ENCODE assay signal across 8 cellular contexts in the genomic region with DNA sequence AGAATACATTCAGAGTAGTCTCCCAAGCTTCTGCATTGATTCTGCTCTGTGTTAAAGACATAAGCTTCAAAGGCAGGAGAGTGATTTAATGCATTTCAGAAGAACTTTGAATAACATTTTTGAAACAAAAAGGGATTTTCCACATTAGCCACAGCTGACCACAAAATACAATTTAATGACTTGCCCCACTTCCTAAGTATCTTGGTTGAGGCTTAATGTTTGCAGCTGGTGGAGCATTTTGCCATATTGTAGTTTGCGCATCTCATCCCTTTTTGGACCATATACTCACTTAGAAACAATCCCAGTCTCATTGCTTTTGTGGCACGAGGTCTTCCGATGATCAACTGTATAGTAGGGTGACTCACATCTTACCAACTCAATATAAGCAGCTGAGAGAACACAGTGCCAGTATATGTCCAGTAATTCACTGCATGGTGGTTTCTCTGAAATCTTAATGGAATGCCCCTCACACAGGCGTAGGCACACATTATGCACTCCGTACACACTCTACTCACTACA.
DNase-seq lines count a peak whose midpoint lies in the region; ATAC-seq and TF ChIP-seq lines count a peak whose summit lies in the region.

No MANE protein-coding gene starts in this region.

- no peak overlapping the region for H3K27ac ChIP-seq in tibial artery

- ATAC-seq in GM21825 (IDR thresholded peaks at IDR 0.05; ENCODE audit: unreplicated experiment), result peak; percentile 58

- H3K4me3 ChIP-seq in GM12865 (ENCODE audit: low read depth, low read length), result no peak overlapping the region
- no peak overlapping the region for H3K4me3 ChIP-seq in fibroblast of mammary gland (ENCODE audit: control insufficient read depth, low read depth, low read length)
- no peak overlapping the region for H3K4me3 ChIP-seq in tibial artery

- DNase-seq in GM12865 (ENCODE audit: low read depth) (peak; percentile 67), NAMALWA (ENCODE audit: low spot score) (peak; percentile 22), fibroblast of mammary gland (ENCODE audit: low read depth) (peak; percentile 95), tibial artery (no peak), NCI-H2107 treated with DMSO at 0.1 percent for 48 hours (lab: John Stamatoyannopoulos, UW; ENCODE audit: unreplicated experiment) (no peak), G401 (ENCODE audit: low spot score) (no peak)
- DNase-seq in effector CD4-positive, alpha-beta T cell, result no peak

- no peaks in the 10 kb centered on the region for H3K9me3 ChIP-seq in tibial artery

- H3K27me3 ChIP-seq in tibial artery, result no peaks in the 10 kb centered on the region

- in situ Hi-C loops in G401 (cut with HindIII; ENCODE audit: low sequenced_read_pairs), result no loop called here

- intact Hi-C loops in tibial artery (cut with DNase I; ENCODE audit: low total_unique reads), result no loop called here

- H3K36me3 ChIP-seq in tibial artery, result no peaks in the 10 kb centered on the region

- H3K4me1 ChIP-seq in tibial artery, result peaks cover 0 to 13% (median 0%) of the 10 kb centered on the region in 4 donors

- TF ChIP-seq CTCF in GM12865 (IDR thresholded peaks at IDR 0.05; ENCODE audit: insufficient read depth, low read depth, low read length, missing control alignments) (no peak), fibroblast of mammary gland (conservative IDR thresholded peaks at IDR 0.05; ENCODE audit: control insufficient read depth, insufficient read depth, low read depth, low read length) (no peak), tibial artery (IDR thresholded peaks at IDR 0.05) (no peak)

Comparison
In these comparisons a context has a peak if more than half of its experiments do, and no peak if none do; other contexts are left out.
1. DNase-seq: peak in GM12865 (single experiment), NAMALWA (single experiment) and fibroblast of mammary gland (single experiment); none in tibial artery (0 of 2), NCI-H2107 treated with DMSO at 0.1 percent for 48 hours (single experiment), G401 (single experiment) and effector CD4-positive, alpha-beta T cell (single experiment).